Comparison of ENCODE assay signal across 8 cellular contexts in the genomic region with DNA sequence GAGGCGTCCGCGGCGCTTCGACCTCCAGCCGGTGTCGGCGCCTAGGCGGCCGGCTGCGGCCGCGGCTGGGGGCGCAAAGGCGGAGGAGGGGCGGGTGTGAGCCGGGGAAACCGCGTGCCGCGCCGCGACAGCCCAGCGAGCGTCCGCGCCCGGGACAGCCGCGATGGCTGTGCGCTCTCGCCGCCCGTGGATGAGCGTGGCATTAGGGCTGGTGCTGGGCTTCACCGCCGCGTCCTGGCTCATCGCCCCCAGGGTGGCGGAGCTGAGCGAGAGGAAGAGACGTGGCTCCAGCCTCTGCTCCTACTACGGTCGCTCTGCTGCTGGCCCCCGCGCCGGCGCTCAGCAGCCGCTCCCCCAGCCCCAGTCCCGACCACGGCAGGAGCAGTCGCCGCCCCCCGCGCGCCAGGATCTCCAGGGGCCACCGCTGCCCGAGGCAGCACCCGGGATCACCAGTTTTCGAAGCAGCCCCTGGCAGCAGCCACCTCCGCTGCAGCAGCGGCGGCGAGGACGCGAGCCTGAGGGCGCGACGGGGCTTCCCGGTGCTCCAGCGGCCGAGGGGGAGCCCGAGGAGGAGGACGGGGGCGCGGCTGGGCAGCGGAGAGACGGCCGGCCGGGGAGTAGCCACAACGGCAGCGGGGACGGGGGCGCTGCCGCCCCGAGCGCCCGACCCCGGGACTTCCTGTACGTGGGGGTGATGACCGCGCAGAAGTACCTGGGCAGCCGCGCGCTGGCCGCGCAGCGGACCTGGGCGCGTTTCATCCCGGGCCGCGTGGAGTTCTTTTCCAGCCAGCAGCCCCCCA. TPM values are rescaled to one million over a fixed set of nuclear protein-coding genes. Genes with fewer than 3 reads are reported as not detected.
DNase-seq lines count a peak whose midpoint lies in the region; ATAC-seq and TF ChIP-seq lines count a peak whose summit lies in the region.

No MANE protein-coding gene starts in this region.

- H3K4me3 Mint-ChIP-seq in memory B cell (no peak overlapping the region), type B pancreatic cell (peak overlapping the region; percentile 95)

- H3K27ac ChIP-seq in MM.1S (ENCODE audit: low read length), result no peak overlapping the region; the same call in 1 of the 2 replicates
- no peak overlapping the region for H3K27ac ChIP-seq in duodenal mucosa (ENCODE audit: low read depth, low read length)

- H3K4me1 Mint-ChIP-seq in memory B cell (peaks cover 13% of the 10 kb centered on the region), type B pancreatic cell (ENCODE audit: unreplicated experiment) (peaks cover 22% of the 10 kb centered on the region)

- H3K4me2 ChIP-seq in MM.1S (ENCODE audit: low read depth, low read length), result peak overlapping the region; percentile 99

- H3F3A ChIP-seq in MM.1S (ENCODE audit: insufficient read depth, low read length), result no peaks in the 10 kb centered on the region

- no peaks in the 10 kb centered on the region for H3K9me2 ChIP-seq in MM.1S (replicated peaks; ENCODE audit: insufficient read depth, low read length)

- no peaks in the 10 kb centered on the region for H3K9me3 Mint-ChIP-seq in memory B cell
- no peaks in the 10 kb centered on the region for H3K9me3 Mint-ChIP-seq in type B pancreatic cell

- ATAC-seq in GM21825 (IDR thresholded peaks at IDR 0.05; ENCODE audit: unreplicated experiment), result peak; percentile 44
- ATAC-seq in memory B cell (ENCODE audit: low read depth), result peak; percentile 12

- H3K4me1 ChIP-seq in MM.1S (ENCODE audit: low read length), result no peaks in the 10 kb centered on the region
- peaks cover 10 to 12% of the 10 kb centered on the region in 2 donors for H3K4me1 ChIP-seq in duodenal mucosa (ENCODE audit: control insufficient read depth in 1 of 2, insufficient read depth in 2 of 2, low read length in 2 of 2)

- TF ChIP-seq CTCF in GM10266 (IDR thresholded peaks at IDR 0.05; ENCODE audit: control insufficient read depth, insufficient read depth, low read depth, missing control alignments) (no peak), MM.1S (IDR thresholded peaks at IDR 0.05; ENCODE audit: low read length) (no peak), type B pancreatic cell (conservative IDR thresholded peaks at IDR 0.05) (peak; percentile 3)

- H3K36me3 ChIP-seq in MM.1S (replicated peaks; ENCODE audit: insufficient read depth, low read length), result no peaks in the 10 kb centered on the region
- H3K36me3 ChIP-seq in duodenal mucosa (ENCODE audit: control insufficient read depth in 1 of 2, insufficient read depth in 2 of 2, low read length in 2 of 2), result no peaks in the 10 kb centered on the region

- peak; percentile 40 for DNase-seq in GM10266 (ENCODE audit: extremely low spot score)
- DNase-seq in MM.1S, result no peak
- no peak for DNase-seq in memory B cell (ENCODE audit: low spot score in 2 of 2)
- peak; percentile 68 for DNase-seq in type B pancreatic cell (ENCODE audit: extremely low spot score, unreplicated experiment)
- no peak for DNase-seq in MV-4-11 (lab: John Stamatoyannopoulos, UW)
- no peak for DNase-seq in central memory CD4-positive, alpha-beta T cell

- H3K27ac Mint-ChIP-seq in memory B cell (no peak overlapping the region), type B pancreatic cell (no peak overlapping the region)

- H3K9me3 ChIP-seq in MM.1S (replicated peaks; ENCODE audit: insufficient read depth, low read length) (no peaks in the 10 kb centered on the region), duodenal mucosa (ENCODE audit: control insufficient read depth in 1 of 2, low read length in 2 of 2) (no peaks in the 10 kb centered on the region)

- H3K79me2 ChIP-seq in MM.1S (ENCODE audit: low read length), result no peaks in the 10 kb centered on the region

- no peaks in the 10 kb centered on the region for H4K20me1 ChIP-seq in MM.1S (ENCODE audit: insufficient read depth, low read length)

- peak overlapping the region; percentile 84 for H3K4me3 ChIP-seq in MM.1S (ENCODE audit: low read length)
- peak overlapping the region; percentile 63 to 66 for H3K4me3 ChIP-seq in duodenal mucosa (ENCODE audit: low read depth in 1 of 2, low read length in 2 of 2)

- peaks cover 2% of the 10 kb centered on the region for H3K36me3 Mint-ChIP-seq in memory B cell
- no peaks in the 10 kb centered on the region for H3K36me3 Mint-ChIP-seq in type B pancreatic cell

- no peaks in the 10 kb centered on the region for H3K27me3 ChIP-seq in MM.1S (replicated peaks; ENCODE audit: insufficient read depth, low read length)
- H3K27me3 ChIP-seq in duodenal mucosa (ENCODE audit: control insufficient read depth in 1 of 2, insufficient read depth in 2 of 2, low read length in 2 of 2), result peaks cover 25 to 41% of the 10 kb centered on the region in 2 donors

- peak overlapping the region; percentile 96 for H2AFZ ChIP-seq in MM.1S (ENCODE audit: low read length)

- H3K9ac ChIP-seq in MM.1S (ENCODE audit: low read length), result peak overlapping the region; percentile 60
- H3K9ac ChIP-seq in duodenal mucosa (ENCODE audit: low read depth in 1 of 2, low read length in 2 of 2), result peak overlapping the region in 1 of 2 donors; percentile 41

- peaks cover 21% of the 10 kb centered on the region for H3K27me3 Mint-ChIP-seq in memory B cell
- H3K27me3 Mint-ChIP-seq in type B pancreatic cell, result peaks cover 47% of the 10 kb centered on the region

RNA-seq across cellular contexts. Expression of gene CHSY3, which starts 0.6 kb away (rescaled TPM):
- total RNA-seq in type B pancreatic cell (ENCODE audit: low replicate concordance), result 0.86 and 4.9 TPM in 2 replicates

Comparison
In these comparisons a context has a peak if more than half of its experiments do, and no peak if none do; other contexts are left out.
1. DNase-seq: peak in GM10266 (single experiment) and type B pancreatic cell (single experiment); none in MM.1S (single experiment), memory B cell (0 of 2), MV-4-11 (single experiment) and central memory CD4-positive, alpha-beta T cell (single experiment).